Comparison of ENCODE assay signal across 11 cellular contexts in genomic region chr12:78802593-78802992, GRCh38.
DNase-seq lines count a peak whose midpoint lies in the region; ATAC-seq, FAIRE-seq and TF ChIP-seq lines count a peak whose summit lies in the region.
"Had no signal": no experiment of that assay in that cellular context is flagged by ENCODE, and none has a peak within 500 bp of the region (broad histone marks: within the 10 kb centered on the region; RNA-seq: fewer than 3 reads in every experiment).

No MANE protein-coding gene starts in this region.

- TF ChIP-seq CTCF in foreskin keratinocyte (conservative IDR thresholded peaks at IDR 0.05), result no peak

- no peaks in the 10 kb centered on the region for H3K27me3 ChIP-seq in ACC112 (ENCODE audit: insufficient read depth, low read length)
- no peaks in the 10 kb centered on the region for H3K27me3 ChIP-seq in foreskin keratinocyte
- H3K27me3 ChIP-seq: BLaER1 treated with 17β-estradiol and CSF1 and Interleukin-3, amounts not matched to agents 10 nM and 100 nM; heart right ventricle had no signal

- DNase-seq in H4 (ENCODE audit: low spot score) (peak; percentile 85), foreskin keratinocyte (peak; percentile 45 to 80), COR-L47 (lab: John Stamatoyannopoulos, UW) (no peak), GM12892 (ENCODE audit: insufficient read length) (no peak), C1 segment of cervical spinal cord (lab: John Stamatoyannopoulos, UW) (no peak)
- DNase-seq: heart right ventricle, MV-4-11 had no signal

- no peaks in the 10 kb centered on the region for H3K79me2 ChIP-seq in ACC112 (ENCODE audit: control insufficient read depth, insufficient read depth, low read length, unreplicated experiment)

- H3K4me1 ChIP-seq in ACC112 (ENCODE audit: control insufficient read depth, insufficient read depth, low read length, unreplicated experiment) (peaks cover 8% of the 10 kb centered on the region), foreskin keratinocyte (no peaks in the 10 kb centered on the region)
- H3K4me1 ChIP-seq: heart right ventricle had no signal

- H3K27ac ChIP-seq in ACC112 (ENCODE audit: low read depth, low read length) (peak overlapping the region; percentile 11), foreskin keratinocyte (no peak overlapping the region)
- H3K27ac ChIP-seq: BLaER1 treated with 17β-estradiol and CSF1 and Interleukin-3, amounts not matched to agents 10 nM and 100 nM; heart right ventricle had no signal

- H3K4me3 ChIP-seq in ACC112 (ENCODE audit: low read depth, low read length), result no peak overlapping the region
- H3K4me3 ChIP-seq: BLaER1 treated with 17β-estradiol and CSF1 and Interleukin-3, amounts not matched to agents 10 nM and 100 nM; heart right ventricle had no signal

- H3K36me3 ChIP-seq in ACC112 (ENCODE audit: insufficient read depth, low read length), result no peaks in the 10 kb centered on the region
- H3K36me3 ChIP-seq: BLaER1 treated with 17β-estradiol and CSF1 and Interleukin-3, amounts not matched to agents 10 nM and 100 nM; heart right ventricle had no signal

- ATAC-seq in SK-N-SH treated with all-trans-retinoic acid at 6 μM for 48 hours (peak; percentile 100), foreskin keratinocyte (peak; percentile 96), GM18519 (IDR thresholded peaks at IDR 0.05; ENCODE audit: low FRiP score, unreplicated experiment) (no peak)
- ATAC-seq: heart right ventricle had no signal

- no peak overlapping the region for H2AFZ ChIP-seq in ACC112 (ENCODE audit: low read length, unreplicated experiment)

- TF ChIP-seq POLR2A in GM12892 (IDR thresholded peaks at IDR 0.05; ENCODE audit: low read depth, low read length), result no peak

- no peak for FAIRE-seq in GM12892 (lab: Jason Lieb, UNC)

TF ChIP-seq in SK-N-SH treated with all-trans-retinoic acid at 6 μM for 48 hours, 23 proteins besides CTCF, POLR2A, EP300 and RAD21:
- TF ChIP-seq, protein P1, sequence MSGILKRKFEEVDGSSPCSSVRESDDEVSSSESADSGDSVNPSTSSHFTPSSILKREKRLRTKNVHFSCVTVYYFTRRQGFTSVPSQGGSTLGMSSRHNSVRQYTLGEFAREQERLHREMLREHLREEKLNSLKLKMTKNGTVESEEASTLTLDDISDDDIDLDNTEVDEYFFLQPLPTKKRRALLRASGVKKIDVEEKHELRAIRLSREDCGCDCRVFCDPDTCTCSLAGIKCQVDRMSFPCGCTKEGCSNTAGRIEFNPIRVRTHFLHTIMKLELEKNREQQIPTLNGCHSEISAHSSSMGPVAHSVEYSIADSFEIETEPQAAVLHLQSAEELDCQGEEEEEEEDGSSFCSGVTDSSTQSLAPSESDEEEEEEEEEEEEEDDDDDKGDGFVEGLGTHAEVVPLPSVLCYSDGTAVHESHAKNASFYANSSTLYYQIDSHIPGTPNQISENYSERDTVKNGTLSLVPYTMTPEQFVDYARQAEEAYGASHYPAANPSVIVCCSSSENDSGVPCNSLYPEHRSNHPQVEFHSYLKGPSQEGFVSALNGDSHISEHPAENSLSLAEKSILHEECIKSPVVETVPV (CRISPR knock-in tag; IDR thresholded peaks at IDR 0.05), result no peak
- TF ChIP-seq ZC3H10 (CRISPR knock-in tag; IDR thresholded peaks at IDR 0.05) (no peak), ISL1 (CRISPR knock-in tag; IDR thresholded peaks at IDR 0.05) (peak; percentile 67), CSDC2 (CRISPR knock-in tag; IDR thresholded peaks at IDR 0.05) (no peak), ZFP3 (CRISPR knock-in tag; IDR thresholded peaks at IDR 0.05) (peak; percentile 19; the same call in 1 of the 2 replicates), BACH2 (CRISPR knock-in tag; IDR thresholded peaks at IDR 0.05; ENCODE audit: borderline replicate concordance) (no peak), GLIS3 (CRISPR knock-in tag; IDR thresholded peaks at IDR 0.05) (no peak)
TF ChIP-seq in SK-N-SH treated with all-trans-retinoic acid at 6 μM for 48 hours: peak in this region for 2.

Comparison
In these comparisons a context has a peak if more than half of its experiments do, and no peak if none do; other contexts are left out.
1. DNase-seq: peak in H4 (single experiment) and foreskin keratinocyte (2 of 2); none in COR-L47 (single experiment), GM12892 (single experiment) and C1 segment of cervical spinal cord (0 of 14).